In the genomic region with DNA sequence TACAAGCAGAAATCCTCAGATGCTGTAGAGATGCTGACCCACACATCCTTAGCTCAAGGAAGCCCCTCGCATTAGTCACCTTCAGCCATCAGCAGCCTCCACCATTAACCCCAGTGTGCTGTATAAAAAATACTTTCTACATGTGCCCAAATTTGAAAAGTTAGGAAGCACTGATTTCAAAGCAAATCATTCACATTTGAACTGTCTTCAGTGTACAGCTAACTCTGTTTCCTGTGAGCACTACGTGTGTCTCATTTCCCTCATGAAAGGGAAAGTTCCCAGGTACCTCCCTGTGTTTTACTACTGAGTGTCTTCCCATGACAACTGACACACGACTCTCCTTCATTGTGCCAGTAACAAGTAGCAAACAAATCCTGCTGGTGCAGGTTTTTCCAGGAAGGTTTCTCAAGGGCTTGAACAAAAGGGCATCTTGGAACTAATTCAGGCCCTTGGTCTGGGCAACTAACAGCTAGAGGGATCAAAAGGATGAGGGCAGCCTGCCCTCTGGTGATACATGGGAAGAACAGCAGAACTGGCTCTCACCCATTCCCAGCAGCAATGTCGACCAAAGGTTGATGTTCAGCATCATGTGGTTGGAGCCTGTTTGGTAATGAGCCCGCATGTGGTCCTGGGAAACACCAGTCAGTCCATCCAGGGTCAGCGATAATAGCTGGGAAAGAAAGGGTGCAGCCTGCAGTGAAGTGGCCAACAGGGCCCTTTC, we compare ENCODE assay signal across 8 cellular contexts. TPM values are rescaled to one million over a fixed set of nuclear protein-coding genes. Genes with fewer than 3 reads are reported as not detected.
A peak's percentile ranks its signal among the peaks of the same experiment; 100 is the strongest.
DNase-seq lines count a peak whose midpoint lies in the region; ATAC-seq, FAIRE-seq and TF ChIP-seq lines count a peak whose summit lies in the region.

No MANE protein-coding gene starts in this region.

- peak; percentile 52 for FAIRE-seq in bronchial epithelial cell (lab: Jason Lieb, UNC)

- no peaks in the 10 kb centered on the region for H3K9me3 ChIP-seq in mucosa of descending colon

- H3K27ac Mint-ChIP-seq in activated naive CD4-positive, alpha-beta T cell treated with anti-CD3 and anti-CD28 coated beads for 36 hours = peak overlapping the region; percentile 82

- CTCF ChIA-PET in activated naive CD4-positive, alpha-beta T cell treated with anti-CD3 and anti-CD28 coated beads for 36 hours (lab: Charles Lee) = interaction anchor here (0.6 to 9.9 kb wide), 7 partner anchors 8 to 147 kb away, joined by 3 to 71 read pairs (median 4); a partner anchor contains a TSS

- H3K4me1 Mint-ChIP-seq in activated naive CD4-positive, alpha-beta T cell treated with anti-CD3 and anti-CD28 coated beads for 36 hours (ENCODE audit: low read depth) = peaks cover 29% of the 10 kb centered on the region

- peak; percentile 73 for TF ChIP-seq CTCF in bronchial epithelial cell (IDR thresholded peaks at IDR 0.05; ENCODE audit: insufficient read depth, low read length, severe bottlenecking)
- TF ChIP-seq CTCF in mucosa of descending colon (IDR thresholded peaks at IDR 0.05) = no peak

- H3K9me3 Mint-ChIP-seq in activated naive CD4-positive, alpha-beta T cell treated with anti-CD3 and anti-CD28 coated beads for 36 hours = no peaks in the 10 kb centered on the region

- peaks cover 18% of the 10 kb centered on the region for H3K36me3 ChIP-seq in bronchial epithelial cell (ENCODE audit: control insufficient read depth, insufficient read depth, low read length)
- H3K36me3 ChIP-seq in mucosa of descending colon (ENCODE audit: low read depth) = peaks cover 14% of the 10 kb centered on the region

- peak; percentile 6 for ATAC-seq in mucosa of descending colon
- ATAC-seq in GM19324 (IDR thresholded peaks at IDR 0.05; ENCODE audit: low FRiP score, unreplicated experiment) = no peak
- no peak for ATAC-seq in HG03439 (IDR thresholded peaks at IDR 0.05; ENCODE audit: unreplicated experiment)
- no peak for ATAC-seq in HG02588 (IDR thresholded peaks at IDR 0.05; ENCODE audit: unreplicated experiment)

- H3K27me3 Mint-ChIP-seq in activated naive CD4-positive, alpha-beta T cell treated with anti-CD3 and anti-CD28 coated beads for 36 hours (ENCODE audit: low read depth) = no peaks in the 10 kb centered on the region

- no peak overlapping the region for H3K4me3 ChIP-seq in bronchial epithelial cell (ENCODE audit: low read depth, low read length)
- no peak overlapping the region for H3K4me3 ChIP-seq in mucosa of descending colon

- DNase-seq in activated naive CD4-positive, alpha-beta T cell treated with anti-CD3 and anti-CD28 coated beads for 36 hours = peak; percentile 42
- no peak for DNase-seq in activated naive CD4-positive, alpha-beta T cell (lab: John Stamatoyannopoulos, UW)
- DNase-seq in NCI-H1694 treated with DMSO at 0.1 percent for 48 hours (lab: John Stamatoyannopoulos, UW) (peak; percentile 19), bronchial epithelial cell (ENCODE audit: low read depth) (peak; percentile 36), mucosa of descending colon (peak in 1 of 3 donors; percentile 18)

- no peaks in the 10 kb centered on the region for H3K27me3 ChIP-seq in bronchial epithelial cell (ENCODE audit: control insufficient read depth, insufficient read depth, low read length)

- peaks cover 19% of the 10 kb centered on the region for H3K4me1 ChIP-seq in mucosa of descending colon (ENCODE audit: low read depth)

- peaks cover 15% of the 10 kb centered on the region for H3K36me3 Mint-ChIP-seq in activated naive CD4-positive, alpha-beta T cell treated with anti-CD3 and anti-CD28 coated beads for 36 hours (ENCODE audit: low read depth)

- intact Hi-C loops in activated naive CD4-positive, alpha-beta T cell treated with anti-CD3 and anti-CD28 coated beads for 36 hours (cut with micrococcal nuclease) = no loop called here
- intact Hi-C loops in mucosa of descending colon (cut with DNase I, micrococcal nuclease) = loop anchor here in 1 of 2 donors (10.0 kb wide), 2 partner anchors 71 to 151 kb away; no protein-coding TSS in a partner anchor

- no peak overlapping the region for H3K4me3 Mint-ChIP-seq in activated naive CD4-positive, alpha-beta T cell treated with anti-CD3 and anti-CD28 coated beads for 36 hours

RNA-seq across cellular contexts. Expression of a gene that starts 4.0 kb away (rescaled TPM):
- 10 to 100 TPM; 35.3 to 39.5 TPM for total RNA-seq in activated naive CD4-positive, alpha-beta T cell treated with anti-CD3 and anti-CD28 coated beads for 36 hours
- 79.2 and 91.1 TPM in 2 replicates for total RNA-seq in bronchial epithelial cell
- total RNA-seq in mucosa of descending colon = 10 to 100 TPM; 31.7 to 60.3 (median 41.5) TPM

RNA-seq across cellular contexts. Expression of a gene that starts 25.8 kb away (rescaled TPM):
- 10 to 100 TPM; 66.9 to 69.2 TPM for total RNA-seq in activated naive CD4-positive, alpha-beta T cell treated with anti-CD3 and anti-CD28 coated beads for 36 hours
- total RNA-seq in bronchial epithelial cell (32.1 and 50.7 TPM in 2 replicates), mucosa of descending colon (100 to 1,000 TPM in 1 of 3 donors, 10 to 100 TPM in 2; 47.6 to 213 (median 56.2) TPM)

Comparison
In these comparisons a context has a peak if more than half of its experiments do, and no peak if none do; other contexts are left out.
1. DNase-seq: peak in activated naive CD4-positive, alpha-beta T cell treated with anti-CD3 and anti-CD28 coated beads for 36 hours (single experiment), NCI-H1694 treated with DMSO at 0.1 percent for 48 hours (single experiment) and bronchial epithelial cell (single experiment); none in activated naive CD4-positive, alpha-beta T cell (0 of 4).